21 cellular contexts compared by ENCODE assay signal in the genomic region with DNA sequence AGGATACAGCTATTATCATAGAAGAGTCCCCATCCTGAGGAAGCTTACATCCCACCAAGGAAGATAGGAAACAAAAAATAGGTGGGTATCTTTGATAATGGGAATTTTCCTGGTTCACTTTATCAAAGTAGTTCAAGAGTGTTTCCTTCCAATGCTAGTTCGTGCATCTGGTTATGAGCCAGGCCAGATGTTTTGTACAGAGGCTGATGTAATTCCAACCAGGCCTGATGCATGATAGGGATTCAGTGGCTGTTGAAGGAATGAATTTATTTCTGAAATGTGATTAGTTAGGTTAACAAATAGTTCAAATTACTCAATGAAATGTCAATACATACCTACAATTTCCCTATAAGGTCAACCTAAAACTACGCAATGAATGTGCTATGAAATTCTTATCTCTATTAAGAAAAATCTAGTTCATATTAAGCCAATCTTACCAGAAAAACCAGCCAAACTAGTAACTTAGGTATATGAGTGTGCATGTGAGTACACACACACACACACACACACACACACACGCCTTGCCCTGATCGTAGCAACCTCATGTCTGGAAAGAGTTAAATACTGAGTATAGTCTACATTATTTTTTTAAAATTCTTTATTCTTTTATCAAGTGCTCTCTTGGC.
"Had no signal": no experiment of that assay in that cellular context is flagged by ENCODE, and none has a peak within 500 bp of the region (broad histone marks: within the 10 kb centered on the region; RNA-seq: fewer than 3 reads in every experiment).

No MANE protein-coding gene starts in this region.

- H3K27me3 ChIP-seq: breast epithelium had no signal

- DNase-seq: activated CD4-positive, alpha-beta T cell treated with anti-CD3 and anti-CD28 coated beads for 4 hours; activated CD8-positive, alpha-beta memory T cell treated with anti-CD3 and anti-CD28 coated beads, Interleukin-2, amount 50 U/mL, for 4 hours; activated CD8-positive, alpha-beta T cell treated with anti-CD3 and anti-CD28 coated beads for 36 hours; activated gamma-delta T cell treated with Interleukin-2 at 50 U/mL for 16 hours; activated naive CD4-positive, alpha-beta T cell treated with anti-CD3 and anti-CD28 coated beads, Interleukin-2, amount 50 U/mL, for 16 hours; activated naive CD8-positive, alpha-beta T cell treated with anti-CD3 and anti-CD28 coated beads, Interleukin-2, amount 10 ng/mL, durations not matched to agents 7 days and 5 days; activated T-cell treated with anti-CD3 and anti-CD28 coated beads, Interleukin-2, amount 50 U/mL, for 72 hours; aorta; MG63; MV-4-11; NCI-H1092 treated with DMSO at 0.1 percent for 48 hours; NCI-H1417 treated with DMSO at 0.1 percent for 48 hours; NCI-H1694 treated with DMSO at 0.1 percent for 48 hours; NCI-H2029 treated with DMSO at 0.1 percent for 48 hours; NCI-H345; NCI-H524; T-helper 1 cell; WERI-Rb-1 had no signal

- H3K4me3 ChIP-seq: breast epithelium, MG63, SK-N-MC had no signal

- H3K27ac ChIP-seq: breast epithelium, SK-N-MC, WERI-Rb-1 had no signal

- H3K9me3 ChIP-seq: breast epithelium, MG63 had no signal

- H3K36me3 ChIP-seq: breast epithelium, MG63, WERI-Rb-1 had no signal

- ATAC-seq: activated CD4-positive, CD25-positive, alpha-beta regulatory T cell treated with anti-CD3 and anti-CD28 coated beads, Interleukin-2, amount 50 U/mL, for 24 hours; activated CD8-positive, alpha-beta T cell treated with anti-CD3 and anti-CD28 coated beads for 36 hours; activated T-cell treated with anti-CD3 and anti-CD28 coated beads, Interleukin-2, amount 50 U/mL, for 72 hours had no signal

- H3K4me1 ChIP-seq: breast epithelium had no signal
